ENCODE assay signal across 7 cellular contexts in genomic region chr10:46668357-46668997, GRCh38.
DNase-seq lines count a peak whose midpoint lies in the region; ATAC-seq and TF ChIP-seq lines count a peak whose summit lies in the region.
"Not testable (repeated sequence)": the region's sequence is repeated elsewhere in the genome, so short reads cannot be mapped to it uniquely, and the experiment has no call there.

No MANE protein-coding gene starts in this region.

- not testable (repeated sequence) for H3K79me2 ChIP-seq in Karpas-422 (ENCODE audit: low read length)

- H3K9me2 ChIP-seq in Karpas-422 (replicated peaks; ENCODE audit: insufficient read depth, low read length) = not testable (repeated sequence)

- H3K27me3 ChIP-seq in Karpas-422 (ENCODE audit: low read length); heart right ventricle; right cardiac atrium (ENCODE audit: control insufficient read depth, insufficient read depth); lower lobe of right lung (ENCODE audit: low read depth); spleen (replicated peaks in 1 of 7): not testable (repeated sequence)

- H3K4me1 ChIP-seq in Karpas-422 (ENCODE audit: low read length); heart right ventricle; right cardiac atrium (ENCODE audit: control insufficient read depth, insufficient read depth, low read length); lower lobe of right lung; spleen: not testable (repeated sequence)

- WGBS in heart right ventricle, 2 donors = 78 to 80% methylated on average over 6 of the region's 6 CpGs
- 75% methylated on average over 6 of the region's 6 CpGs for WGBS in right cardiac atrium
- WGBS in spleen, 5 donors = 82 to 95% (median 90%) methylated on average over 5 to 6 of the region's 6 CpGs

- not testable (repeated sequence) for H3K4me2 ChIP-seq in Karpas-422 (ENCODE audit: low read depth, low read length, poor library complexity, severe bottlenecking)

- H3K9me3 ChIP-seq in Karpas-422 (ENCODE audit: low read length); heart right ventricle; right cardiac atrium (ENCODE audit: control insufficient read depth, low read length); lower lobe of right lung; spleen: not testable (repeated sequence)

- not testable (repeated sequence) for TF ChIP-seq POLR2A in spleen (IDR thresholded peaks at IDR 0.05)

- ATAC-seq in esophagus mucosa (peak; percentile 29), Right ventricle myocardium superior (ENCODE audit: poor library complexity) (peak; percentile 84), heart right ventricle (peak in 5 of 8 donors; percentile 17 to 81 (median 70)), right cardiac atrium (peak; percentile 36 to 74)
- ATAC-seq in lower lobe of right lung = not testable (repeated sequence)

- H3K4me3 ChIP-seq in Karpas-422 (ENCODE audit: low read length); heart right ventricle; right cardiac atrium (ENCODE audit: low read length); lower lobe of right lung; spleen: not testable (repeated sequence)

- not testable (repeated sequence) for H3K9ac ChIP-seq in Karpas-422 (ENCODE audit: low read length)

- intact Hi-C loops in Right ventricle myocardium superior (cut with DNase I); heart right ventricle (cut with DNase I); right cardiac atrium (cut with DNase I); lower lobe of right lung (cut with DNase I); spleen (cut with DNase I; ENCODE audit: low total_unique reads): not testable (repeated sequence)

- peak; percentile 22 for DNase-seq in Karpas-422
- DNase-seq in Right ventricle myocardium superior = not testable (repeated sequence)
- DNase-seq in heart right ventricle = peak in 1 of 2 donors; percentile 4
- DNase-seq in right cardiac atrium = peak in 1 of 3 donors; percentile 14
- DNase-seq in lower lobe of right lung = peak; percentile 33
- peak; percentile 51 for DNase-seq in spleen

- H3K27ac ChIP-seq in Karpas-422 (ENCODE audit: low read length); heart right ventricle; right cardiac atrium (ENCODE audit: low read length); lower lobe of right lung; spleen: not testable (repeated sequence)

- not testable (repeated sequence) for H4K20me1 ChIP-seq in Karpas-422 (ENCODE audit: insufficient read depth, low read depth, low read length)

- H2AFZ ChIP-seq in Karpas-422 (ENCODE audit: low read length) = not testable (repeated sequence)

- TF ChIP-seq CTCF in heart right ventricle (IDR thresholded peaks at IDR 0.05); lower lobe of right lung (IDR thresholded peaks at IDR 0.05); spleen (IDR thresholded peaks at IDR 0.05 in 8 of 11, conservative IDR thresholded peaks at IDR 0.05 in 3 of 11): not testable (repeated sequence)

- not testable (repeated sequence) for H3K36me3 ChIP-seq in Karpas-422 (ENCODE audit: insufficient read depth, low read length); heart right ventricle; lower lobe of right lung; spleen
